1 cellular context compared by ENCODE assay signal in genomic region chr6:166752097-166752496, GRCh38.
TF ChIP-seq lines count a peak whose summit lies in the region.

No MANE protein-coding gene starts in this region.

TF ChIP-seq in GM23338, 12 proteins besides CTCF, POLR2A, EP300 and RAD21 (continued from another document):
- TF ChIP-seq ZNF462 (CRISPR knock-in tag; IDR thresholded peaks at IDR 0.05) (no peak), JUNB (IDR thresholded peaks at IDR 0.05; ENCODE audit: unreplicated experiment) (no peak), STAT1 (IDR thresholded peaks at IDR 0.05; ENCODE audit: unreplicated experiment) (no peak)
